15 cellular contexts compared by ENCODE assay signal in the genomic region with DNA sequence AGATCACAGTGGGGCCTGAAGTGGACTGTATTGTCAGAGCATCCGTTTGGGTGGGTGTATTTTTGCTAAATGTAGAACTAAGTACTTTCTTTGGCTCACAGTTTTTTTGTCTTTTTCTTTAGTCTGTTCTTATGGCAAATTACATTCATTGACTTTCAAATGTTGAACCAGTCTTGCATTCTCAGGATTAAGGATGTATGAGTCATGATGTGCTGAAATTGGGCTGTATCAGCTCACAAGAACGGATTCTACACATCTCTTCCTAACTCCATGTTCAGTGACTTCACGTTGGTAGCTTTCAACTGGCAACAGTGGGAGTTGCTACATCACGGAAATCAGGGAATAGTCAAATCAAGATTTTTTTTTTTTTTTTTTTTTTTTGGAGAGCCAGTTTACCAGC.
DNase-seq lines count a peak whose midpoint lies in the region; TF ChIP-seq lines count a peak whose summit lies in the region.
"Had no signal": no experiment of that assay in that cellular context is flagged by ENCODE, and none has a peak within 500 bp of the region (broad histone marks: within the 10 kb centered on the region; RNA-seq: fewer than 3 reads in every experiment).

No MANE protein-coding gene starts in this region.

- H3K27me3 Mint-ChIP-seq in activated CD4-positive, alpha-beta T cell treated with anti-CD3 and anti-CD28 coated beads, Interleukin-2, amount 10 ng/mL, durations not matched to agents 7 days and 5 days = no peaks in the 10 kb centered on the region

- POLR2A ChIA-PET in A673 (lab: Charles Lee; ENCODE audit: low non-redundant PET) = no interaction called here
- POLR2A ChIA-PET in activated CD4-positive, alpha-beta T cell treated with anti-CD3 and anti-CD28 coated beads, Interleukin-2, amount 10 ng/mL, durations not matched to agents 7 days and 5 days (lab: Charles Lee) = no interaction called here

- no peaks in the 10 kb centered on the region for H3K27me3 ChIP-seq in A673 (replicated peaks; ENCODE audit: insufficient read depth, low read depth, low read length, poor library complexity)
- H3K27me3 ChIP-seq in vagina = no peaks in the 10 kb centered on the region
- H3K27me3 ChIP-seq: BLaER1, colonic mucosa had no signal

- H3K4me3 ChIP-seq in A673 (ENCODE audit: low read depth, low read length, poor library complexity, severe bottlenecking) (no peak overlapping the region), astrocyte of the cerebellum (ENCODE audit: low read depth, low read length) (no peak overlapping the region), vagina (no peak overlapping the region), coronary artery (no peak overlapping the region)
- H3K4me3 ChIP-seq: BLaER1, colonic mucosa had no signal

- H3K9me3 ChIP-seq in A673 (ENCODE audit: low read depth, low read length, poor library complexity, severe bottlenecking) (peaks cover 8% of the 10 kb centered on the region), vagina (no peaks in the 10 kb centered on the region)
- H3K9me3 ChIP-seq: colonic mucosa had no signal

- H3K27ac Mint-ChIP-seq in activated CD4-positive, alpha-beta T cell treated with anti-CD3 and anti-CD28 coated beads, Interleukin-2, amount 10 ng/mL, durations not matched to agents 7 days and 5 days = no peak overlapping the region

- H3K36me3 ChIP-seq in A673 (ENCODE audit: insufficient read depth, low read length, poor library complexity, severe bottlenecking) (no peaks in the 10 kb centered on the region), vagina (peaks cover 0 to 8% of the 10 kb centered on the region in 2 donors)
- H3K36me3 ChIP-seq: colonic mucosa had no signal

- no peak overlapping the region for H3K27ac ChIP-seq in A673 (ENCODE audit: low read depth, low read length, poor library complexity, severe bottlenecking)
- no peak overlapping the region for H3K27ac ChIP-seq in vagina
- no peak overlapping the region for H3K27ac ChIP-seq in coronary artery
- H3K27ac ChIP-seq: BLaER1, colonic mucosa had no signal

- H3K9me3 Mint-ChIP-seq in activated CD4-positive, alpha-beta T cell treated with anti-CD3 and anti-CD28 coated beads, Interleukin-2, amount 10 ng/mL, durations not matched to agents 7 days and 5 days = peaks cover 7% of the 10 kb centered on the region

- H3K4me1 ChIP-seq in A673 (ENCODE audit: insufficient read depth, low read length, poor library complexity, severe bottlenecking) (peaks cover 4% of the 10 kb centered on the region), vagina (peaks cover 11% of the 10 kb centered on the region)
- H3K4me1 ChIP-seq: colonic mucosa had no signal

- peaks cover 11% of the 10 kb centered on the region for H3K4me1 Mint-ChIP-seq in activated CD4-positive, alpha-beta T cell treated with anti-CD3 and anti-CD28 coated beads, Interleukin-2, amount 10 ng/mL, durations not matched to agents 7 days and 5 days

- CTCF ChIA-PET in A673 (lab: Charles Lee) = no interaction called here
- CTCF ChIA-PET in activated CD4-positive, alpha-beta T cell treated with anti-CD3 and anti-CD28 coated beads, Interleukin-2, amount 10 ng/mL, durations not matched to agents 7 days and 5 days (lab: Charles Lee) = interaction anchor here (1.5 kb wide), 1 partner anchor 28 kb away, joined by 3 read pairs; no protein-coding TSS in a partner anchor

- no TSS peak for BruUV-seq in A673 (replicated peaks; lab: Mats Ljungman, UMichigan)

- in situ Hi-C loops in astrocyte of the cerebellum (cut with HindIII; ENCODE audit: low sequenced_read_pairs) = no loop called here

- intact Hi-C loops in A673 (cut with micrococcal nuclease; ENCODE audit: unreplicated experiment) (no loop called here), vagina (cut with DNase I) (no loop called here)

- no peak for TF ChIP-seq CTCF in A673 (conservative IDR thresholded peaks at IDR 0.05; ENCODE audit: low read depth, low read length)
- TF ChIP-seq CTCF in astrocyte of the cerebellum (IDR thresholded peaks at IDR 0.05; ENCODE audit: low read depth, low read length, missing control alignments) = no peak
- no peak for TF ChIP-seq CTCF in vagina (IDR thresholded peaks at IDR 0.05)
- no peak for TF ChIP-seq CTCF in coronary artery (IDR thresholded peaks at IDR 0.05)

- TF ChIP-seq POLR2A in vagina (IDR thresholded peaks at IDR 0.05) = no peak

- DNase-seq in A673 (ENCODE audit: low spot score) (peak; percentile 78), HT1080 (ENCODE audit: low read depth) (peak; percentile 84), astrocyte of the cerebellum (ENCODE audit: low read depth) (peak; percentile 32), hepatic stellate cell (ENCODE audit: low spot score) (peak; percentile 45), NCI-H524 (lab: John Stamatoyannopoulos, UW) (no peak), vagina (ENCODE audit: extremely low spot score in 2 of 2) (no peak), coronary artery (ENCODE audit: low spot score) (no peak)
- DNase-seq in activated CD4-positive, alpha-beta T cell treated with anti-CD3 and anti-CD28 coated beads, Interleukin-2, amount 10 ng/mL, durations not matched to agents 7 days and 5 days = no peak
- DNase-seq: colonic mucosa; KG1; NCI-H2029 treated with DMSO at 0.1 percent for 48 hours; stimulated activated CD4-positive, alpha-beta T cell treated with anti-CD3 and anti-CD28 coated beads, Interleukin-15, amount 100 ng/mL, for 24 hours; stimulated activated CD8-positive, alpha-beta memory T cell treated with anti-CD3 and anti-CD28 coated beads, Interleukin-4, amount 100 ng/mL, for 48 hours; T-helper 2 cell had no signal

- peaks cover 11% of the 10 kb centered on the region for H3K36me3 Mint-ChIP-seq in activated CD4-positive, alpha-beta T cell treated with anti-CD3 and anti-CD28 coated beads, Interleukin-2, amount 10 ng/mL, durations not matched to agents 7 days and 5 days (ENCODE audit: low read depth)

- H3K4me3 Mint-ChIP-seq in activated CD4-positive, alpha-beta T cell treated with anti-CD3 and anti-CD28 coated beads, Interleukin-2, amount 10 ng/mL, durations not matched to agents 7 days and 5 days = no peak overlapping the region

Comparison
In these comparisons a context has a peak if more than half of its experiments do, and no peak if none do; other contexts are left out.
1. DNase-seq: peak in A673 (single experiment), HT1080 (single experiment), astrocyte of the cerebellum (single experiment) and hepatic stellate cell (single experiment); none in NCI-H524 (0 of 2), vagina (0 of 2), coronary artery (single experiment) and activated CD4-positive, alpha-beta T cell treated with anti-CD3 and anti-CD28 coated beads, Interleukin-2, amount 10 ng/mL, durations not matched to agents 7 days and 5 days (single experiment).